10 cellular contexts compared by ENCODE assay signal in genomic region chr20:51529027-51529749, GRCh38. TPM values are rescaled to one million over a fixed set of nuclear protein-coding genes. Genes with fewer than 3 reads are reported as not detected.
DNase-seq lines count a peak whose midpoint lies in the region; ATAC-seq and TF ChIP-seq lines count a peak whose summit lies in the region.
"Had no signal": no experiment of that assay in that cellular context is flagged by ENCODE, and none has a peak within 500 bp of the region (broad histone marks: within the 10 kb centered on the region; RNA-seq: fewer than 3 reads in every experiment).

No MANE protein-coding gene starts in this region.

- POLR2A ChIA-PET in WTC11 (lab: Charles Lee): no interaction called here

- CTCF ChIA-PET in WTC11 (lab: Charles Lee): no interaction called here

- no peaks in the 10 kb centered on the region for H3K9me3 Mint-ChIP-seq in WTC11
- H3K9me3 Mint-ChIP-seq in effector memory CD8-positive, alpha-beta T cell: no peaks in the 10 kb centered on the region

- H3K27me3 Mint-ChIP-seq in WTC11 (ENCODE audit: low read depth): no peaks in the 10 kb centered on the region
- no peaks in the 10 kb centered on the region for H3K27me3 Mint-ChIP-seq in effector memory CD8-positive, alpha-beta T cell

- TF ChIP-seq CTCF in WTC11 (IDR thresholded peaks at IDR 0.05): no peak

- DNase-seq in GM04503 (ENCODE audit: low read depth) (peak; percentile 80), WTC11 (ENCODE audit: low spot score) (no peak), GM19238 (ENCODE audit: insufficient read length, low spot score) (no peak), NCI-H2029 (lab: John Stamatoyannopoulos, UW) (no peak), NCI-H2227 (lab: John Stamatoyannopoulos, UW; ENCODE audit: unreplicated experiment) (no peak)
- DNase-seq in effector memory CD8-positive, alpha-beta T cell: peak; percentile 25 to 52 (median 31)
- DNase-seq in stimulated activated CD4-positive, alpha-beta T cell treated with anti-CD3 and anti-CD28 coated beads, Interleukin-1b, Interleukin-23, amount 100 ng/mL, for 48 hours: peak; percentile 82
- DNase-seq: substantia nigra had no signal

- peak overlapping the region; percentile 55; the same call in 1 of the 2 replicates for H3K27ac Mint-ChIP-seq in WTC11
- peak overlapping the region; percentile 98 to 99 for H3K27ac Mint-ChIP-seq in effector memory CD8-positive, alpha-beta T cell

- ATAC-seq in WTC11 (no peak), GM18498 (IDR thresholded peaks at IDR 0.05; ENCODE audit: unreplicated experiment) (no peak)
- peak; percentile 9 for ATAC-seq in effector memory CD8-positive, alpha-beta T cell (replicated peaks)
- ATAC-seq: body of pancreas had no signal

- no peaks in the 10 kb centered on the region for H3K36me3 Mint-ChIP-seq in WTC11
- H3K36me3 Mint-ChIP-seq in effector memory CD8-positive, alpha-beta T cell (ENCODE audit: insufficient read depth): peaks cover 65% of the 10 kb centered on the region

- peaks cover 5% of the 10 kb centered on the region for H3K4me1 Mint-ChIP-seq in WTC11
- peaks cover 79 to 94% of the 10 kb centered on the region in 2 donors for H3K4me1 Mint-ChIP-seq in effector memory CD8-positive, alpha-beta T cell (ENCODE audit: low read depth in 2 of 2)

- H3K4me3 Mint-ChIP-seq in WTC11: no peak overlapping the region
- H3K4me3 Mint-ChIP-seq in effector memory CD8-positive, alpha-beta T cell: peak overlapping the region; percentile 61 to 82

TF ChIP-seq in WTC11, 78 proteins besides CTCF, POLR2A, EP300 and RAD21:
- TF ChIP-seq ZNF423 (CRISPR knock-in tag; IDR thresholded peaks at IDR 0.05) (no peak), GABPB1 (CRISPR knock-in tag; IDR thresholded peaks at IDR 0.05) (no peak), RORB (CRISPR knock-in tag; IDR thresholded peaks at IDR 0.05) (no peak), NFATC4 (CRISPR knock-in tag; IDR thresholded peaks at IDR 0.05) (no peak), FOXK1 (CRISPR knock-in tag; IDR thresholded peaks at IDR 0.05) (no peak), GTF2I (CRISPR knock-in tag; conservative IDR thresholded peaks at IDR 0.05) (no peak), NR1H2 (CRISPR knock-in tag; IDR thresholded peaks at IDR 0.05) (no peak), KAT7 (CRISPR knock-in tag; IDR thresholded peaks at IDR 0.05; ENCODE audit: borderline replicate concordance) (no peak), STAT6 (CRISPR knock-in tag; conservative IDR thresholded peaks at IDR 0.05; ENCODE audit: low read depth) (no peak), CBFB (CRISPR knock-in tag; IDR thresholded peaks at IDR 0.05; ENCODE audit: low read depth) (no peak), OVOL2 (CRISPR knock-in tag; IDR thresholded peaks at IDR 0.05; ENCODE audit: borderline replicate concordance) (no peak), TCF7 (CRISPR knock-in tag; IDR thresholded peaks at IDR 0.05; ENCODE audit: low read depth) (no peak), ZNF138 (CRISPR knock-in tag; conservative IDR thresholded peaks at IDR 0.05) (no peak)
- TF ChIP-seq, protein P1, sequence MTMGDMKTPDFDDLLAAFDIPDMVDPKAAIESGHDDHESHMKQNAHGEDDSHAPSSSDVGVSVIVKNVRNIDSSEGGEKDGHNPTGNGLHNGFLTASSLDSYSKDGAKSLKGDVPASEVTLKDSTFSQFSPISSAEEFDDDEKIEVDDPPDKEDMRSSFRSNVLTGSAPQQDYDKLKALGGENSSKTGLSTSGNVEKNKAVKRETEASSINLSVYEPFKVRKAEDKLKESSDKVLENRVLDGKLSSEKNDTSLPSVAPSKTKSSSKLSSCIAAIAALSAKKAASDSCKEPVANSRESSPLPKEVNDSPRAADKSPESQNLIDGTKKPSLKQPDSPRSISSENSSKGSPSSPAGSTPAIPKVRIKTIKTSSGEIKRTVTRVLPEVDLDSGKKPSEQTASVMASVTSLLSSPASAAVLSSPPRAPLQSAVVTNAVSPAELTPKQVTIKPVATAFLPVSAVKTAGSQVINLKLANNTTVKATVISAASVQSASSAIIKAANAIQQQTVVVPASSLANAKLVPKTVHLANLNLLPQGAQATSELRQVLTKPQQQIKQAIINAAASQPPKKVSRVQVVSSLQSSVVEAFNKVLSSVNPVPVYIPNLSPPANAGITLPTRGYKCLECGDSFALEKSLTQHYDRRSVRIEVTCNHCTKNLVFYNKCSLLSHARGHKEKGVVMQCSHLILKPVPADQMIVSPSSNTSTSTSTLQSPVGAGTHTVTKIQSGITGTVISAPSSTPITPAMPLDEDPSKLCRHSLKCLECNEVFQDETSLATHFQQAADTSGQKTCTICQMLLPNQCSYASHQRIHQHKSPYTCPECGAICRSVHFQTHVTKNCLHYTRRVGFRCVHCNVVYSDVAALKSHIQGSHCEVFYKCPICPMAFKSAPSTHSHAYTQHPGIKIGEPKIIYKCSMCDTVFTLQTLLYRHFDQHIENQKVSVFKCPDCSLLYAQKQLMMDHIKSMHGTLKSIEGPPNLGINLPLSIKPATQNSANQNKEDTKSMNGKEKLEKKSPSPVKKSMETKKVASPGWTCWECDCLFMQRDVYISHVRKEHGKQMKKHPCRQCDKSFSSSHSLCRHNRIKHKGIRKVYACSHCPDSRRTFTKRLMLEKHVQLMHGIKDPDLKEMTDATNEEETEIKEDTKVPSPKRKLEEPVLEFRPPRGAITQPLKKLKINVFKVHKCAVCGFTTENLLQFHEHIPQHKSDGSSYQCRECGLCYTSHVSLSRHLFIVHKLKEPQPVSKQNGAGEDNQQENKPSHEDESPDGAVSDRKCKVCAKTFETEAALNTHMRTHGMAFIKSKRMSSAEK (CRISPR knock-in tag; IDR thresholded peaks at IDR 0.05; ENCODE audit: borderline replicate concordance): no peak
- TF ChIP-seq, protein P2, sequence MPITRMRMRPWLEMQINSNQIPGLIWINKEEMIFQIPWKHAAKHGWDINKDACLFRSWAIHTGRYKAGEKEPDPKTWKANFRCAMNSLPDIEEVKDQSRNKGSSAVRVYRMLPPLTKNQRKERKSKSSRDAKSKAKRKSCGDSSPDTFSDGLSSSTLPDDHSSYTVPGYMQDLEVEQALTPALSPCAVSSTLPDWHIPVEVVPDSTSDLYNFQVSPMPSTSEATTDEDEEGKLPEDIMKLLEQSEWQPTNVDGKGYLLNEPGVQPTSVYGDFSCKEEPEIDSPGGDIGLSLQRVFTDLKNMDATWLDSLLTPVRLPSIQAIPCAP (CRISPR knock-in tag; IDR thresholded peaks at IDR 0.05): no peak
- TF ChIP-seq, protein P3, sequence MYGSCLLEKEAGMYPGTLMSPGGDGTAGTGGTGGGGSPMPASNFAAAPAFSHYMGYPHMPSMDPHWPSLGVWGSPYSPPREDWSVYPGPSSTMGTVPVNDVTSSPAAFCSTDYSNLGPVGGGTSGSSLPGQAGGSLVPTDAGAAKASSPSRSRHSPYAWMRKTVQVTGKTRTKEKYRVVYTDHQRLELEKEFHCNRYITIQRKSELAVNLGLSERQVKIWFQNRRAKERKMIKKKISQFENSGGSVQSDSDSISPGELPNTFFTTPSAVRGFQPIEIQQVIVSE (CRISPR knock-in tag; IDR thresholded peaks at IDR 0.05; ENCODE audit: borderline replicate concordance): no peak
- TF ChIP-seq, protein P4, sequence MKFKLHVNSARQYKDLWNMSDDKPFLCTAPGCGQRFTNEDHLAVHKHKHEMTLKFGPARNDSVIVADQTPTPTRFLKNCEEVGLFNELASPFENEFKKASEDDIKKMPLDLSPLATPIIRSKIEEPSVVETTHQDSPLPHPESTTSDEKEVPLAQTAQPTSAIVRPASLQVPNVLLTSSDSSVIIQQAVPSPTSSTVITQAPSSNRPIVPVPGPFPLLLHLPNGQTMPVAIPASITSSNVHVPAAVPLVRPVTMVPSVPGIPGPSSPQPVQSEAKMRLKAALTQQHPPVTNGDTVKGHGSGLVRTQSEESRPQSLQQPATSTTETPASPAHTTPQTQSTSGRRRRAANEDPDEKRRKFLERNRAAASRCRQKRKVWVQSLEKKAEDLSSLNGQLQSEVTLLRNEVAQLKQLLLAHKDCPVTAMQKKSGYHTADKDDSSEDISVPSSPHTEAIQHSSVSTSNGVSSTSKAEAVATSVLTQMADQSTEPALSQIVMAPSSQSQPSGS (CRISPR knock-in tag; IDR thresholded peaks at IDR 0.05; ENCODE audit: borderline replicate concordance, low read depth): no peak
- TF ChIP-seq, protein P5, sequence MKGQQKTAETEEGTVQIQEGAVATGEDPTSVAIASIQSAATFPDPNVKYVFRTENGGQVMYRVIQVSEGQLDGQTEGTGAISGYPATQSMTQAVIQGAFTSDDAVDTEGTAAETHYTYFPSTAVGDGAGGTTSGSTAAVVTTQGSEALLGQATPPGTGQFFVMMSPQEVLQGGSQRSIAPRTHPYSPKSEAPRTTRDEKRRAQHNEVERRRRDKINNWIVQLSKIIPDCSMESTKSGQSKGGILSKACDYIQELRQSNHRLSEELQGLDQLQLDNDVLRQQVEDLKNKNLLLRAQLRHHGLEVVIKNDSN (CRISPR knock-in tag; IDR thresholded peaks at IDR 0.05): no peak
- TF ChIP-seq, protein P6, sequence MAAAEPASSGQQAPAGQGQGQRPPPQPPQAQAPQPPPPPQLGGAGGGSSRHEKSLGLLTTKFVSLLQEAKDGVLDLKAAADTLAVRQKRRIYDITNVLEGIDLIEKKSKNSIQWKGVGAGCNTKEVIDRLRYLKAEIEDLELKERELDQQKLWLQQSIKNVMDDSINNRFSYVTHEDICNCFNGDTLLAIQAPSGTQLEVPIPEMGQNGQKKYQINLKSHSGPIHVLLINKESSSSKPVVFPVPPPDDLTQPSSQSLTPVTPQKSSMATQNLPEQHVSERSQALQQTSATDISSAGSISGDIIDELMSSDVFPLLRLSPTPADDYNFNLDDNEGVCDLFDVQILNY (CRISPR knock-in tag; IDR thresholded peaks at IDR 0.05): no peak
TF ChIP-seq in WTC11: peak in this region for 0.

RNA-seq across cellular contexts. Expression of gene NFATC2, which starts 13.3 kb away (rescaled TPM):
- 1.7 to 3.0 TPM (median 2.3 TPM) in 3 replicates for total RNA-seq in WTC11 (2021)

Comparison
In these comparisons a context has a peak if more than half of its experiments do, and no peak if none do; other contexts are left out.
1. DNase-seq: peak in GM04503 (single experiment), effector memory CD8-positive, alpha-beta T cell (3 of 3) and stimulated activated CD4-positive, alpha-beta T cell treated with anti-CD3 and anti-CD28 coated beads, Interleukin-1b, Interleukin-23, amount 100 ng/mL, for 48 hours (single experiment); none in WTC11 (single experiment), GM19238 (single experiment), NCI-H2029 (single experiment) and NCI-H2227 (single experiment).